Comparison of ENCODE assay signal across 21 cellular contexts in the genomic region with DNA sequence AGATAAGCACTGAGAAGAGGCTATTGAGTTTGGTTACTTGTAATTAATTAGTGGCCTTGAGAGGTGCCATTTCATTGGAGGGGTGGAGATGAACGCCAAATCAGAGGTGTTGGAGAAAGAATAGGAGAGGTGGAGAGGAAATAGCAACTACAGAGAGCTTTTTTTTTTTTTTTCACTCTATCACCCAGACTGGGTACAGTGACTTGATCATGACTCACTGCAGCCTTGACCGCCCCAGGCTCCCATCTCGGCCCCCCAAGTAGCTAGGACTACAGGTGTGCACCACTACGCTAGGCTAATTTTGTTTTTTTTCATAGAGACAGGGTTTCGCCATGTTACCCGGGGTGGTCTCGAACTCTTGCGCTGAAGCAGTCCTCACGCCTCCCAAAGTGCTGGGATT. TPM values are rescaled to one million over a fixed set of nuclear protein-coding genes. Genes with fewer than 3 reads are reported as not detected.
DNase-seq lines count a peak whose midpoint lies in the region; ATAC-seq, FAIRE-seq and TF ChIP-seq lines count a peak whose summit lies in the region.
"Had no signal": no experiment of that assay in that cellular context is flagged by ENCODE, and none has a peak within 500 bp of the region (broad histone marks: within the 10 kb centered on the region; RNA-seq: fewer than 3 reads in every experiment).

No MANE protein-coding gene starts in this region.

- CTCF ChIA-PET in OCI-LY7 (lab: Charles Lee; ENCODE audit: unreplicated experiment) = no interaction called here

- DNase-seq in A172 (ENCODE audit: low spot score) (peak; percentile 18), ELR (ENCODE audit: low read depth) (peak; percentile 37), astrocyte (ENCODE audit: low read depth) (no peak), kidney tubule cell (ENCODE audit: low spot score) (peak; percentile 49), OCI-LY7 (ENCODE audit: low spot score) (no peak), pancreas (no peak)
- DNase-seq: 8988T; ACHN; BE2C; C1 segment of cervical spinal cord; CD4-positive, CD25-positive, alpha-beta regulatory T cell; CD8-positive, alpha-beta memory T cell; COR-L47; DMS 273 treated with DMSO at 0.1 percent for 48 hours; DMS53; DND-41; GF-D8; GM23248 had no signal

- peaks cover 12% of the 10 kb centered on the region for H3K9me3 Mint-ChIP-seq in astrocyte (ENCODE audit: unreplicated experiment)

- WGBS in pancreas, 2 donors = 80 to 87% methylated on average over 9 of the region's 9 CpGs

- H3K4me3 Mint-ChIP-seq in astrocyte (ENCODE audit: unreplicated experiment) = peak overlapping the region; percentile 54
- H3K4me3 Mint-ChIP-seq: CD4-positive, CD25-positive, alpha-beta regulatory T cell; CD8-positive, alpha-beta memory T cell had no signal

- H3K27ac Mint-ChIP-seq in astrocyte (ENCODE audit: unreplicated experiment) = peak overlapping the region; percentile 62
- H3K27ac Mint-ChIP-seq: CD8-positive, alpha-beta memory T cell had no signal

- no peak overlapping the region for H3K4me3 ChIP-seq in astrocyte (ENCODE audit: insufficient read depth, low read depth, low read length)
- no peak overlapping the region for H3K4me3 ChIP-seq in OCI-LY7 (ENCODE audit: low read depth, low read length, poor library complexity, severe bottlenecking)
- H3K4me3 ChIP-seq in pancreas = no peak overlapping the region
- H3K4me3 ChIP-seq: GM23248, HAP-1 had no signal

- POLR2A ChIA-PET in OCI-LY7 (lab: Charles Lee) = no interaction called here

- H3K36me3 ChIP-seq in astrocyte (ENCODE audit: insufficient read depth, low read length) = no peaks in the 10 kb centered on the region
- H3K36me3 ChIP-seq in OCI-LY7 (ENCODE audit: insufficient read depth, low read length) = no peaks in the 10 kb centered on the region
- no peaks in the 10 kb centered on the region for H3K36me3 ChIP-seq in pancreas
- H3K36me3 ChIP-seq: BE2C, HAP-1 had no signal

- H3K27ac ChIP-seq in astrocyte (ENCODE audit: low read depth, low read length) = no peak overlapping the region
- H3K27ac ChIP-seq in OCI-LY7 (ENCODE audit: low read depth, low read length, poor library complexity, severe bottlenecking) = no peak overlapping the region
- H3K27ac ChIP-seq in pancreas = no peak overlapping the region
- H3K27ac ChIP-seq: GM23248 had no signal

- no peak for TF ChIP-seq CTCF in astrocyte (IDR thresholded peaks at IDR 0.05; ENCODE audit: insufficient read depth, low read depth, low read length)
- TF ChIP-seq CTCF in OCI-LY7 (conservative IDR thresholded peaks at IDR 0.05; ENCODE audit: low read length) = no peak
- TF ChIP-seq CTCF in pancreas (IDR thresholded peaks at IDR 0.05) = no peak

- H3K4me1 ChIP-seq in astrocyte (ENCODE audit: insufficient read depth, low read length) (peaks cover 10% of the 10 kb centered on the region), OCI-LY7 (ENCODE audit: insufficient read depth, low read length, poor library complexity, severe bottlenecking) (no peaks in the 10 kb centered on the region), pancreas (no peaks in the 10 kb centered on the region)
- H3K4me1 ChIP-seq: BE2C, HAP-1 had no signal

- H3K4me1 Mint-ChIP-seq in astrocyte (ENCODE audit: low read depth, unreplicated experiment) = peaks cover 16% of the 10 kb centered on the region
- H3K4me1 Mint-ChIP-seq: CD4-positive, CD25-positive, alpha-beta regulatory T cell; CD8-positive, alpha-beta memory T cell had no signal

- H3K27me3 ChIP-seq in astrocyte (ENCODE audit: insufficient read depth, low read length) (no peaks in the 10 kb centered on the region), pancreas (peaks cover 0 to 9% (median 0%) of the 10 kb centered on the region in 4 donors)

- no peak overlapping the region for H3K9ac ChIP-seq in astrocyte (ENCODE audit: low read length)
- H3K9ac ChIP-seq: GM23248 had no signal

- H3K9me2 ChIP-seq in OCI-LY7 (ENCODE audit: insufficient read depth, low read length) = no peaks in the 10 kb centered on the region

- FAIRE-seq in astrocyte (lab: Jason Lieb, UNC) (no peak), pancreas (lab: Jason Lieb, UNC) (no peak)

- H3K9me3 ChIP-seq in astrocyte (ENCODE audit: insufficient read depth, low read depth, low read length) (peaks cover 3% of the 10 kb centered on the region), OCI-LY7 (ENCODE audit: low read length) (no peaks in the 10 kb centered on the region), pancreas (no peaks in the 10 kb centered on the region)
- H3K9me3 ChIP-seq: BE2C, HAP-1 had no signal

- ATAC-seq in HG03139 (IDR thresholded peaks at IDR 0.05; ENCODE audit: unreplicated experiment) (no peak), pancreas (no peak), GM18867 (IDR thresholded peaks at IDR 0.05; ENCODE audit: unreplicated experiment) (no peak)

- H4K20me1 ChIP-seq in astrocyte (ENCODE audit: insufficient read depth, low read length) (peaks cover 25% of the 10 kb centered on the region), OCI-LY7 (ENCODE audit: insufficient read depth, low read length) (no peaks in the 10 kb centered on the region)

- no peak overlapping the region for H3K4me2 ChIP-seq in astrocyte (ENCODE audit: low read length)
- H3K4me2 ChIP-seq in OCI-LY7 (ENCODE audit: low read length) = no peak overlapping the region

- intact Hi-C loops in OCI-LY7 (cut with micrococcal nuclease; ENCODE audit: unreplicated experiment) = no loop called here
- intact Hi-C loops in pancreas (cut with DNase I) = no loop called here

- H3K79me2 ChIP-seq in astrocyte (ENCODE audit: insufficient read depth, low read length) (peaks cover 82% of the 10 kb centered on the region), OCI-LY7 (ENCODE audit: insufficient read depth, low read depth, low read length) (no peaks in the 10 kb centered on the region)

- H3K36me3 Mint-ChIP-seq in astrocyte (ENCODE audit: low read depth, unreplicated experiment) = peaks cover 15% of the 10 kb centered on the region
- H3K36me3 Mint-ChIP-seq: CD8-positive, alpha-beta memory T cell had no signal

- no TSS peak for BruUV-seq in OCI-LY7 (replicated peaks; lab: Mats Ljungman, UMichigan)

- H2AFZ ChIP-seq in astrocyte (ENCODE audit: low read depth, low read length) (no peak overlapping the region), OCI-LY7 (ENCODE audit: low read length) (no peak overlapping the region)
- H2AFZ ChIP-seq: GM23248 had no signal

- no peaks in the 10 kb centered on the region for H3K27me3 Mint-ChIP-seq in astrocyte (ENCODE audit: low read depth, unreplicated experiment)

RNA-seq across cellular contexts. Expression of a gene that starts 5.2 kb away (rescaled TPM):
- total RNA-seq in A172 (2014; rRNA removed; shearing (Covaris generic)) = 3.0 and 3.1 TPM in 2 replicates
- total RNA-seq in astrocyte (6.6 and 8.1 TPM in 2 replicates), OCI-LY7 (2022) (not detected in 2 replicates), pancreas (1 to 10 TPM in 1 of 6 donors, under 1 TPM in 5; 0.19 to 1.7 (median 0.54) TPM)
- total RNA-seq in OCI-LY7 (2014; rRNA removed; shearing (Covaris generic)) = not detected in 2 replicates
- polyA plus RNA-seq in pancreas = under 1 TPM; 0.23 to 0.70 TPM
- polyA plus RNA-seq: CD8-positive, alpha-beta memory T cell had no signal

Comparison
In these comparisons a context has a peak if more than half of its experiments do, and no peak if none do; other contexts are left out.
1. DNase-seq: peak in A172 (single experiment), ELR (single experiment) and kidney tubule cell (single experiment); none in astrocyte (single experiment), OCI-LY7 (single experiment) and pancreas (0 of 6).